Comparison of ENCODE assay signal across 21 cellular contexts in the genomic region with DNA sequence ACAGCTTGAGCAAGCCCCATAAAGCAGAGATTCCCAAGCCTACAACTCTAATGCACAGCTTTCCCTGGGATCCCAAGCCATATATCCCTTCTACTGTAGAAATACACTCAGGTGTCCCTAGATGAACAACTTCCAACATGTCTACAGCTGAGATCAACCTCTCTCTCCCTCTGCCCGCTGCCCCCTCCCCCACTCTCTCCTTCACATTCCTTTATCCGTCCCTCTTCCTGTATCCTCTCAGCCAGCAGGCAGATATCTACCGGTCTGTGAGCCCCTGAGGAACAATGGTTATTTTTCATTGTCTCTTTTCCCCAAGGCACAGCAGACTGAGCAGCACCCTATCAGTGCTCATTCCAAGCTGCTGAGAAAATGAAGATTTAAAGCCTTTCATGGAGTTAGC.
DNase-seq lines count a peak whose midpoint lies in the region; ATAC-seq, FAIRE-seq and TF ChIP-seq lines count a peak whose summit lies in the region.
"Had no signal": no experiment of that assay in that cellular context is flagged by ENCODE, and none has a peak within 500 bp of the region (broad histone marks: within the 10 kb centered on the region; RNA-seq: fewer than 3 reads in every experiment).

No MANE protein-coding gene starts in this region.

- H3K4me1 ChIP-seq in H1 (replicated peaks in 1 of 4; ENCODE audit: control insufficient read depth in 3 of 4, insufficient read depth in 4 of 4, low read length in 3 of 4) (peaks cover 0 to 3% (median 1%) of the 10 kb centered on the region in 4 experiments; a peak in 1 of 7 replicates), smooth muscle cell (ENCODE audit: low read depth) (no peaks in the 10 kb centered on the region)

- FAIRE-seq in H1 (lab: Jason Lieb, UNC): no peak
- FAIRE-seq: GM12892, RCC 7860 had no signal

- H2BK15ac ChIP-seq in H1 (ENCODE audit: low read length): no peak overlapping the region

- H2BK5ac ChIP-seq in H1 (ENCODE audit: low read depth, low read length): no peak overlapping the region

- H2BK12ac ChIP-seq in H1 (ENCODE audit: low read depth, low read length): no peak overlapping the region; the same call in 1 of the 2 replicates

- no peaks in the 10 kb centered on the region for H3K9me3 Mint-ChIP-seq in stimulated activated naive CD8-positive, alpha-beta T cell treated with anti-CD3 and anti-CD28 coated beads, Interleukin-15, amount 100 ng/mL, for 72 hours
- H3K9me3 Mint-ChIP-seq: CD4-positive, CD25-positive, alpha-beta regulatory T cell; HFFc6 had no signal

- no peaks in the 10 kb centered on the region for H3K79me1 ChIP-seq in H1 (ENCODE audit: low read depth, low read length)

- no peak overlapping the region for H2BK120ac ChIP-seq in H1 (replicated peaks; ENCODE audit: low read depth, low read length)

- H3K9ac ChIP-seq in H1 (replicated peaks in 1 of 4; ENCODE audit: extremely low read depth in 1 of 4, low read depth in 3 of 4, low read length in 3 of 4) (no peak overlapping the region), smooth muscle cell (ENCODE audit: low read depth) (no peak overlapping the region)
- H3K9ac ChIP-seq: GM23248, KMS-11 had no signal

- no peak overlapping the region for H3K4me3 Mint-ChIP-seq in stimulated activated naive CD8-positive, alpha-beta T cell treated with anti-CD3 and anti-CD28 coated beads, Interleukin-15, amount 100 ng/mL, for 72 hours
- H3K4me3 Mint-ChIP-seq: CD4-positive, CD25-positive, alpha-beta regulatory T cell; HFFc6 had no signal

- no peak overlapping the region for H3K27ac ChIP-seq in H1 (ENCODE audit: low read depth, low read length)
- no peak overlapping the region for H3K27ac ChIP-seq in smooth muscle cell (ENCODE audit: low read depth)
- H3K27ac ChIP-seq: GM23248, KMS-11 had no signal

- no peak overlapping the region for H2BK20ac ChIP-seq in H1 (ENCODE audit: low read length)

- TF ChIP-seq CTCF in H1 (IDR thresholded peaks at IDR 0.05; ENCODE audit: control extremely low read depth in 1 of 3, insufficient read depth in 1 of 3, low read depth in 1 of 3, low read length in 3 of 3): no peak
- no peak for TF ChIP-seq CTCF in smooth muscle cell (IDR thresholded peaks at IDR 0.05; ENCODE audit: borderline replicate concordance, insufficient read depth, poor library complexity, severe bottlenecking)

- no peak overlapping the region for H3K23ac ChIP-seq in H1 (ENCODE audit: insufficient read length)

- H4K5ac ChIP-seq in H1 (ENCODE audit: insufficient read length, low read depth, low read length): no peak overlapping the region

- no peaks in the 10 kb centered on the region for H3K36me3 ChIP-seq in H1 (ENCODE audit: control insufficient read depth in 2 of 4, insufficient read depth in 4 of 4, low read length in 3 of 4)
- no peaks in the 10 kb centered on the region for H3K36me3 ChIP-seq in smooth muscle cell (ENCODE audit: low read depth)

- H4K91ac ChIP-seq in H1 (replicated peaks; ENCODE audit: insufficient read length, low read length): no peak overlapping the region

- no peak for TF ChIP-seq POLR2A in H1 (IDR thresholded peaks at IDR 0.05; ENCODE audit: control extremely low read depth in 1 of 2, low read depth in 2 of 2, low read length in 2 of 2)

- H3K4me1 Mint-ChIP-seq in stimulated activated naive CD8-positive, alpha-beta T cell treated with anti-CD3 and anti-CD28 coated beads, Interleukin-15, amount 100 ng/mL, for 72 hours: no peaks in the 10 kb centered on the region

- WGBS in H1 (ENCODE audit: extremely low coverage in 1 of 2, insufficient coverage in 1 of 2, insufficient read length in 1 of 2, insufficient replicate concordance in 2 of 2, low coverage in 1 of 2, low lambda C conversion rate in 2 of 2, missing lambda C conversion rate in 1 of 2), 2 experiments: 23% methylated on average over 3 of the region's 3 CpGs; no CpG with 5 or more reads in 1 of the 2 experiments
- 28% methylated on average over 3 of the region's 3 CpGs for WGBS in smooth muscle cell (ENCODE audit: low lambda C conversion rate)

- H3K4me3 ChIP-seq in H1 (ENCODE audit: extremely low read depth in 1 of 4, insufficient read depth in 2 of 4, low read depth in 3 of 4, low read length in 4 of 4) (no peak overlapping the region), smooth muscle cell (no peak overlapping the region)
- H3K4me3 ChIP-seq: GM23248 had no signal

- TF ChIP-seq EP300 in H1 (IDR thresholded peaks at IDR 0.05; ENCODE audit: borderline replicate concordance in 1 of 2, low read depth in 2 of 2, low read length in 2 of 2): no peak

- 0 out of 4 replicates have a peak overlapping the region, but pooled peaks of 1 of the 2 experiments have one; percentile 20 for H3K4me2 ChIP-seq in H1 (ENCODE audit: insufficient read depth in 1 of 2, low read depth in 2 of 2, low read length in 2 of 2)
- no peak overlapping the region for H3K4me2 ChIP-seq in smooth muscle cell
- H3K4me2 ChIP-seq: KMS-11 had no signal

- no peak for DNase-seq in stimulated activated naive CD8-positive, alpha-beta T cell treated with anti-CD3 and anti-CD28 coated beads, Interleukin-15, amount 100 ng/mL, for 72 hours
- no peak for DNase-seq in stimulated activated naive CD8-positive, alpha-beta T cell treated with anti-CD3 and anti-CD28 coated beads, Interleukin-15, Interleukin-2, amounts not matched to agents 100 U/mL and 50 U/mL, for 24 hours
- no peak for DNase-seq in H1 (ENCODE audit: low read depth in 1 of 2, low spot score in 2 of 2)
- peak; percentile 51 for DNase-seq in iPS-NIHi7 (ENCODE audit: extremely low spot score)
- no peak for DNase-seq in smooth muscle cell (lab: John Stamatoyannopoulos, UW; ENCODE audit: unreplicated experiment)
- no peak for DNase-seq in OCI-M2 (lab: John Stamatoyannopoulos, UW; ENCODE audit: unreplicated experiment)
- no peak for DNase-seq in stimulated activated CD4-positive, alpha-beta T cell treated with anti-CD3 and anti-CD28 coated beads, Interleukin-4, amount 100 ng/mL, for 4 hours
- no peak for DNase-seq in DMS114 treated with DMSO at 0.1 percent for 48 hours (lab: John Stamatoyannopoulos, UW; ENCODE audit: unreplicated experiment)
- DNase-seq: Calu3; CD4-positive, CD25-positive, alpha-beta regulatory T cell; DMS79; GDM1; GM23248; HFFc6; NCI-H187 treated with DMSO at 0.1 percent for 48 hours; NCI-H446 treated with DMSO at 0.1 percent for 48 hours; NCI-H748 treated with DMSO at 0.1 percent for 48 hours; SHP77 treated with DMSO at 0.1 percent for 48 hours had no signal

- no peak overlapping the region for H2AK5ac ChIP-seq in H1 (ENCODE audit: low read depth, low read length)

- no peak overlapping the region for H2AFZ ChIP-seq in H1 (ENCODE audit: low read length)
- H2AFZ ChIP-seq in smooth muscle cell (ENCODE audit: low read depth): no peak overlapping the region
- H2AFZ ChIP-seq: GM23248 had no signal

- H3K56ac ChIP-seq in H1 (replicated peaks; ENCODE audit: insufficient read length, low read depth, low read length): no peak overlapping the region

- H3F3A ChIP-seq in smooth muscle cell (ENCODE audit: low read depth): no peaks in the 10 kb centered on the region

- peak overlapping the region; percentile 7; the same call in 1 of the 2 replicates for H3K18ac ChIP-seq in H1 (ENCODE audit: extremely low read depth, low read length)

- H3K9me3 ChIP-seq in H1 (ENCODE audit: insufficient read depth in 2 of 2, low read depth in 1 of 2, low read length in 1 of 2) (no peaks in the 10 kb centered on the region), smooth muscle cell (replicated peaks; ENCODE audit: low read depth) (no peaks in the 10 kb centered on the region)

- H3K23me2 ChIP-seq in H1 (ENCODE audit: low read depth, low read length): no peaks in the 10 kb centered on the region

- TF ChIP-seq RAD21 in H1 (IDR thresholded peaks at IDR 0.05 in 1 of 2, conservative IDR thresholded peaks at IDR 0.05 in 1 of 2; ENCODE audit: low read depth in 2 of 2, low read length in 2 of 2): no peak

- CTCF ChIA-PET in H1 (lab: Charles Lee; ENCODE audit: partially characterized antibody): interaction anchor here (0.9 to 2.2 kb wide), 2 partner anchors 14 to 134 kb away, joined by 3 to 6 read pairs; no protein-coding TSS in a partner anchor

- H3K79me2 ChIP-seq in H1 (ENCODE audit: control insufficient read depth in 1 of 2, insufficient read depth in 2 of 2, low read length in 2 of 2): no peaks in the 10 kb centered on the region
- no peaks in the 10 kb centered on the region for H3K79me2 ChIP-seq in smooth muscle cell (ENCODE audit: low read depth)

- no peaks in the 10 kb centered on the region for H3K27me3 Mint-ChIP-seq in stimulated activated naive CD8-positive, alpha-beta T cell treated with anti-CD3 and anti-CD28 coated beads, Interleukin-15, amount 100 ng/mL, for 72 hours
- H3K27me3 Mint-ChIP-seq: CD4-positive, CD25-positive, alpha-beta regulatory T cell had no signal

- H3K14ac ChIP-seq in H1 (ENCODE audit: insufficient read length): no peak overlapping the region

- H3K27me3 ChIP-seq in H1 (replicated peaks in 1 of 4; ENCODE audit: control insufficient read depth in 3 of 4, extremely low read depth in 1 of 4, insufficient read depth in 3 of 4, low read length in 3 of 4) (no peaks in the 10 kb centered on the region), smooth muscle cell (ENCODE audit: low read depth) (no peaks in the 10 kb centered on the region)

- H4K20me1 ChIP-seq in H1 (replicated peaks in 1 of 2; ENCODE audit: control insufficient read depth in 1 of 2, insufficient read depth in 2 of 2, low read length in 2 of 2) (no peaks in the 10 kb centered on the region), smooth muscle cell (ENCODE audit: low read depth) (no peaks in the 10 kb centered on the region)

- POLR2A ChIA-PET in H1 (lab: Charles Lee; ENCODE audit: partially characterized antibody): no interaction called here

- H3K4ac ChIP-seq in H1 (replicated peaks; ENCODE audit: insufficient read length, low read depth, low read length): no peak overlapping the region

- ATAC-seq in stimulated activated naive CD8-positive, alpha-beta T cell treated with anti-CD3 and anti-CD28 coated beads, Interleukin-15, amount 100 ng/mL, for 72 hours: no peak
- ATAC-seq in stimulated activated naive CD8-positive, alpha-beta T cell treated with anti-CD3 and anti-CD28 coated beads, Interleukin-15, Interleukin-2, amounts not matched to agents 100 U/mL and 50 U/mL, for 24 hours: no peak

- peak overlapping the region; percentile 57 to 69 for H3K27ac Mint-ChIP-seq in stimulated activated naive CD8-positive, alpha-beta T cell treated with anti-CD3 and anti-CD28 coated beads, Interleukin-15, amount 100 ng/mL, for 72 hours
- H3K27ac Mint-ChIP-seq: HFFc6 had no signal

- H4K8ac ChIP-seq in H1 (ENCODE audit: extremely low read depth, insufficient read depth, low read length): no peak overlapping the region

TF ChIP-seq in H1, 55 proteins besides CTCF, POLR2A, EP300 and RAD21:
- peak; percentile 46 for TF ChIP-seq ASH2L (IDR thresholded peaks at IDR 0.05; ENCODE audit: low read length)
- TF ChIP-seq KDM1A (IDR thresholded peaks at IDR 0.05; ENCODE audit: borderline replicate concordance, low read length): no peak; the same call in 1 of the 2 replicates
- TF ChIP-seq TEAD4 (IDR thresholded peaks at IDR 0.05; ENCODE audit: low read depth, low read length): peak; percentile 84
- peak; percentile 40 for TF ChIP-seq CTBP2 (IDR thresholded peaks at IDR 0.05; ENCODE audit: borderline replicate concordance, insufficient read depth, insufficient read length, low read length)
